Comparison of ENCODE assay signal across 8 cellular contexts in genomic region chr12:81992461-81992860, GRCh38.
DNase-seq lines count a peak whose midpoint lies in the region; ATAC-seq and FAIRE-seq lines count a peak whose summit lies in the region.

No MANE protein-coding gene starts in this region.

- FAIRE-seq in RCC 7860 (lab: Jason Lieb, UNC), result no peak

- no peak overlapping the region for H3K4me3 Mint-ChIP-seq in activated CD4-positive, alpha-beta T cell treated with anti-CD3 and anti-CD28 coated beads, Interleukin-2, amount 10 ng/mL, durations not matched to agents 24 days and 14 days

- ATAC-seq in HG02798 (IDR thresholded peaks at IDR 0.05; ENCODE audit: poor library complexity, unreplicated experiment) (peak; percentile 72), HG02973 (IDR thresholded peaks at IDR 0.05; ENCODE audit: unreplicated experiment) (no peak), GM21717 (IDR thresholded peaks at IDR 0.05; ENCODE audit: unreplicated experiment) (no peak)

- peak; percentile 56 for DNase-seq in DMS53 (lab: John Stamatoyannopoulos, UW)
- DNase-seq in activated CD4-positive, alpha-beta T cell treated with anti-CD3 and anti-CD28 coated beads, Interleukin-2, amount 10 ng/mL, durations not matched to agents 24 days and 14 days, result peak; percentile 76
- DNase-seq in kidney glomerular epithelial cell (lab: John Stamatoyannopoulos, UW), result peak; percentile 22
- no peak for DNase-seq in RCC 7860 (ENCODE audit: low spot score)
- DNase-seq in KG1 (lab: John Stamatoyannopoulos, UW), result no peak

- H3K9me3 Mint-ChIP-seq in activated CD4-positive, alpha-beta T cell treated with anti-CD3 and anti-CD28 coated beads, Interleukin-2, amount 10 ng/mL, durations not matched to agents 24 days and 14 days, result no peaks in the 10 kb centered on the region

- no peaks in the 10 kb centered on the region for H3K27me3 Mint-ChIP-seq in activated CD4-positive, alpha-beta T cell treated with anti-CD3 and anti-CD28 coated beads, Interleukin-2, amount 10 ng/mL, durations not matched to agents 24 days and 14 days

- H3K27ac Mint-ChIP-seq in activated CD4-positive, alpha-beta T cell treated with anti-CD3 and anti-CD28 coated beads, Interleukin-2, amount 10 ng/mL, durations not matched to agents 24 days and 14 days, result no peak overlapping the region

- intact Hi-C loops in activated CD4-positive, alpha-beta T cell treated with anti-CD3 and anti-CD28 coated beads, Interleukin-2, amount 10 ng/mL, durations not matched to agents 24 days and 14 days (cut with micrococcal nuclease), result no loop called here

- no peaks in the 10 kb centered on the region for H3K36me3 Mint-ChIP-seq in activated CD4-positive, alpha-beta T cell treated with anti-CD3 and anti-CD28 coated beads, Interleukin-2, amount 10 ng/mL, durations not matched to agents 24 days and 14 days (ENCODE audit: low read depth)

- no peaks in the 10 kb centered on the region for H3K4me1 Mint-ChIP-seq in activated CD4-positive, alpha-beta T cell treated with anti-CD3 and anti-CD28 coated beads, Interleukin-2, amount 10 ng/mL, durations not matched to agents 24 days and 14 days

Comparison
In these comparisons a context has a peak if more than half of its experiments do, and no peak if none do; other contexts are left out.
1. DNase-seq: peak in DMS53 (single experiment), activated CD4-positive, alpha-beta T cell treated with anti-CD3 and anti-CD28 coated beads, Interleukin-2, amount 10 ng/mL, durations not matched to agents 24 days and 14 days (single experiment) and kidney glomerular epithelial cell (single experiment); none in RCC 7860 (single experiment) and KG1 (single experiment).